ENCODE assay signal across 1 cellular context in genomic region chr7:77563275-77563674, GRCh38.
TF ChIP-seq lines count a peak whose summit lies in the region.

No MANE protein-coding gene starts in this region.

TF ChIP-seq in GM23338, 12 proteins besides CTCF, POLR2A, EP300 and RAD21 (continued from another document):
- TF ChIP-seq ZNF462 (CRISPR knock-in tag; IDR thresholded peaks at IDR 0.05): no peak
